Comparison of ENCODE assay signal across 8 cellular contexts in the genomic region with DNA sequence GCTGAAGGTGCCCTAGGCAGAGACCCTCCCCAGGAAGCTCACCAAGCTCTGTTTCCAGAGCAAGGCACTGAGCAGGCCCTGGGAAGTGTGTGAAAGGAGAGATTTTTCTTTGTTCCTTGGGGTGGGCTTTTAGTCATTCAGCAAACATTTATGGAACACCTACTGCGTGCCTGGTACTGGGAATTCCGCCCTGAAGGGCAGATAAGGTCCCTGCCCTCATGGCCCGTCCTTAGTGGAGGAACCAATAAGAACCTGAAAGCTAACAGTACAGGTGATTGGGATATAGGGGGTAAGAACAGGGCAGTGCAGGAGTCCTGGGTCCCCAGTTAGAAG. TPM values are rescaled to one million over a fixed set of nuclear protein-coding genes. Genes with fewer than 3 reads are reported as not detected.
DNase-seq lines count a peak whose midpoint lies in the region; ATAC-seq lines count a peak whose summit lies in the region.

No MANE protein-coding gene starts in this region.

- no peaks in the 10 kb centered on the region for H3K9me3 Mint-ChIP-seq in activated T-helper 17 cell treated with anti-CD3 and anti-CD28 coated beads, Interleukin-2, amount 50 U/mL, for 72 hours

- H3K4me3 ChIP-seq in iPS-20b (ENCODE audit: low read length) (peak overlapping the region; percentile 95), stomach smooth muscle (ENCODE audit: low read length in 2 of 2) (peak overlapping the region; percentile 77 to 79)

- H3K4me1 ChIP-seq in iPS-20b (ENCODE audit: insufficient read depth, low read length): peaks cover 11% of the 10 kb centered on the region
- peaks cover 38% of the 10 kb centered on the region for H3K4me1 ChIP-seq in stomach smooth muscle (ENCODE audit: control insufficient read depth, insufficient read depth, low read length)

- H3K27me3 ChIP-seq in iPS-20b (ENCODE audit: insufficient read depth, low read length): no peaks in the 10 kb centered on the region
- H3K27me3 ChIP-seq in stomach smooth muscle (ENCODE audit: control insufficient read depth in 1 of 2, insufficient read depth in 2 of 2, low read length in 2 of 2): no peaks in the 10 kb centered on the region

- no peaks in the 10 kb centered on the region for H3K27me3 Mint-ChIP-seq in activated T-helper 17 cell treated with anti-CD3 and anti-CD28 coated beads, Interleukin-2, amount 50 U/mL, for 72 hours

- peaks cover 16% of the 10 kb centered on the region for H3K36me3 Mint-ChIP-seq in activated T-helper 17 cell treated with anti-CD3 and anti-CD28 coated beads, Interleukin-2, amount 50 U/mL, for 72 hours (ENCODE audit: low read depth)

- H3K4me1 Mint-ChIP-seq in activated T-helper 17 cell treated with anti-CD3 and anti-CD28 coated beads, Interleukin-2, amount 50 U/mL, for 72 hours: peaks cover 21% of the 10 kb centered on the region

- peak overlapping the region; percentile 81 for H3K27ac Mint-ChIP-seq in activated T-helper 17 cell treated with anti-CD3 and anti-CD28 coated beads, Interleukin-2, amount 50 U/mL, for 72 hours

- no peaks in the 10 kb centered on the region for H3K9me3 ChIP-seq in iPS-20b (ENCODE audit: insufficient read depth, low read depth, low read length)
- no peaks in the 10 kb centered on the region for H3K9me3 ChIP-seq in stomach smooth muscle (ENCODE audit: control insufficient read depth in 2 of 2, low read length in 2 of 2)

- H3K4me3 Mint-ChIP-seq in activated T-helper 17 cell treated with anti-CD3 and anti-CD28 coated beads, Interleukin-2, amount 50 U/mL, for 72 hours: peak overlapping the region; percentile 78

- H3K9ac ChIP-seq in iPS-20b (ENCODE audit: low read depth, low read length): peak overlapping the region; percentile 96; the same call in 1 of the 2 replicates
- peak overlapping the region; percentile 21 to 84 for H3K9ac ChIP-seq in stomach smooth muscle (ENCODE audit: low read length in 2 of 2)

- ATAC-seq in activated T-helper 17 cell treated with anti-CD3 and anti-CD28 coated beads, Interleukin-2, amount 50 U/mL, for 72 hours (replicated peaks): no peak
- no peak for ATAC-seq in HG02642 (IDR thresholded peaks at IDR 0.05; ENCODE audit: poor library complexity, unreplicated experiment)

- DNase-seq in NCI-H748 (lab: John Stamatoyannopoulos, UW; ENCODE audit: unreplicated experiment) (peak; percentile 35), NCI-H748 treated with DMSO at 0.1 percent for 48 hours (lab: John Stamatoyannopoulos, UW) (no peak), DMS79 (lab: John Stamatoyannopoulos, UW) (no peak), retina (no peak)

- no peaks in the 10 kb centered on the region for H3K36me3 ChIP-seq in iPS-20b (ENCODE audit: insufficient read depth, low read depth, low read length)
- H3K36me3 ChIP-seq in stomach smooth muscle (ENCODE audit: control insufficient read depth in 2 of 2, insufficient read depth in 2 of 2, low read length in 2 of 2): no peaks in the 10 kb centered on the region

- H3K27ac ChIP-seq in iPS-20b (ENCODE audit: low read length) (peak overlapping the region; percentile 94), stomach smooth muscle (ENCODE audit: low read length) (peak overlapping the region; percentile 90)

RNA-seq across cellular contexts. Expression of gene TMEM134, which starts 3.9 kb away (rescaled TPM):
- total RNA-seq in activated T-helper 17 cell treated with anti-CD3 and anti-CD28 coated beads, Interleukin-2, amount 50 U/mL, for 72 hours: 10 to 100 TPM; 30.0 to 83.0 TPM

RNA-seq across cellular contexts. Expression of gene CABP4, which starts 10.0 kb away (rescaled TPM):
- total RNA-seq in activated T-helper 17 cell treated with anti-CD3 and anti-CD28 coated beads, Interleukin-2, amount 50 U/mL, for 72 hours: 1 to 10 TPM in 1 of 2 donors, under 1 TPM in 1; 0.32 to 2.2 TPM

RNA-seq across cellular contexts. Expression of gene GPR152, which starts 12.6 kb away (rescaled TPM):
- not detected for total RNA-seq in activated T-helper 17 cell treated with anti-CD3 and anti-CD28 coated beads, Interleukin-2, amount 50 U/mL, for 72 hours

RNA-seq across cellular contexts. Expression of gene AIP, which starts 17.7 kb away (rescaled TPM):
- 100 to 1,000 TPM; 152 to 186 TPM for total RNA-seq in activated T-helper 17 cell treated with anti-CD3 and anti-CD28 coated beads, Interleukin-2, amount 50 U/mL, for 72 hours

RNA-seq across cellular contexts. Expression of gene CORO1B, which starts 21.9 kb away (rescaled TPM):
- total RNA-seq in activated T-helper 17 cell treated with anti-CD3 and anti-CD28 coated beads, Interleukin-2, amount 50 U/mL, for 72 hours: 100 to 1,000 TPM; 303 to 326 TPM
